Comparison of ENCODE assay signal across 13 cellular contexts in the genomic region with DNA sequence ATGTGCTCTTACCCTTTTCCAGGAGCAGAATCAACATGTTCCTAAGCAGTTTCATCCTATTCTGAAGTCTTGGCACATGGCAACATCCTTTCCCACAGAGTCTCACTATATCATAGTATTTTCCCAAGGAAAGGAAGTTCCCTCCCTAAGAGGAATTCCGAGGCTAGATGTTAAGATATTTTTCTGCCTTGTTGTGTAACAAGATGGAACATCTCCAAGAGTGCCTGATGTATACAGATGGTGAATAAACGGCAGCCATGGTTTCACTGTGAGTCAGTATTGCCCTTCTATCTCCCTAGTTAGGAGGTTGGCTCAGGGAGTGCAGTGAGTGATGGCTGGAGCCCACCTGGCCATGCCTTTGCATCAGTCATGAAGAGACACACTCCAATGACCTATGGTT. TPM values are rescaled to one million over a fixed set of nuclear protein-coding genes. Genes with fewer than 3 reads are reported as not detected.
A peak's percentile ranks its signal among the peaks of the same experiment; 100 is the strongest.
DNase-seq lines count a peak whose midpoint lies in the region; ATAC-seq and TF ChIP-seq lines count a peak whose summit lies in the region.
"Had no signal": no experiment of that assay in that cellular context is flagged by ENCODE, and none has a peak within 500 bp of the region (broad histone marks: within the 10 kb centered on the region; RNA-seq: fewer than 3 reads in every experiment).

No MANE protein-coding gene starts in this region.

- peak; percentile 44 to 88 (median 74) for ATAC-seq in heart left ventricle
- no peak for ATAC-seq in GM21447 (IDR thresholded peaks at IDR 0.05; ENCODE audit: unreplicated experiment)
- no peak for ATAC-seq in activated T-helper 17 cell treated with anti-CD3 and anti-CD28 coated beads, Interleukin-2, amount 50 U/mL, for 72 hours (replicated peaks)

- H3K4me1 ChIP-seq in heart left ventricle: peaks cover 0 to 23% (median 15%) of the 10 kb centered on the region in 12 donors
- H3K4me1 ChIP-seq: thyroid gland had no signal

- peaks cover 0 to 2% (median 0%) of the 10 kb centered on the region in 12 donors for H3K9me3 ChIP-seq in heart left ventricle
- H3K9me3 ChIP-seq: thyroid gland had no signal

- H3K27me3 ChIP-seq in brain microvascular endothelial cell (replicated peaks) (no peaks in the 10 kb centered on the region), heart left ventricle (peaks cover 0 to 15% (median 3%) of the 10 kb centered on the region in 9 donors)
- H3K27me3 ChIP-seq: thyroid gland had no signal

- H3K27me3 Mint-ChIP-seq in activated T-helper 17 cell treated with anti-CD3 and anti-CD28 coated beads, Interleukin-2, amount 50 U/mL, for 72 hours: peaks cover 41% of the 10 kb centered on the region

- H3K4me1 Mint-ChIP-seq in activated T-helper 17 cell treated with anti-CD3 and anti-CD28 coated beads, Interleukin-2, amount 50 U/mL, for 72 hours: no peaks in the 10 kb centered on the region

- H3K4me3 ChIP-seq in brain microvascular endothelial cell (ENCODE audit: low read depth, low read length) (no peak overlapping the region), heart left ventricle (no peak overlapping the region)
- H3K4me3 ChIP-seq: thyroid gland had no signal

- H3K36me3 Mint-ChIP-seq in activated T-helper 17 cell treated with anti-CD3 and anti-CD28 coated beads, Interleukin-2, amount 50 U/mL, for 72 hours (ENCODE audit: low read depth): no peaks in the 10 kb centered on the region

- TF ChIP-seq POLR2A in heart left ventricle (IDR thresholded peaks at IDR 0.05): no peak

- in situ Hi-C loops in brain microvascular endothelial cell (cut with HindIII; ENCODE audit: low pct_ligation_motif_present, low sequenced_read_pairs): no loop called here

- H3K27ac Mint-ChIP-seq in activated T-helper 17 cell treated with anti-CD3 and anti-CD28 coated beads, Interleukin-2, amount 50 U/mL, for 72 hours: no peak overlapping the region

- no peaks in the 10 kb centered on the region for H3K9me3 Mint-ChIP-seq in activated T-helper 17 cell treated with anti-CD3 and anti-CD28 coated beads, Interleukin-2, amount 50 U/mL, for 72 hours

- H3K36me3 ChIP-seq in brain microvascular endothelial cell (replicated peaks): no peaks in the 10 kb centered on the region
- no peaks in the 10 kb centered on the region for H3K36me3 ChIP-seq in heart left ventricle
- H3K36me3 ChIP-seq: thyroid gland had no signal

- 27 to 41% (median 35%) methylated on average over 2 of the region's 2 CpGs for WGBS in heart left ventricle, 4 donors

- H3K27ac ChIP-seq in brain microvascular endothelial cell (no peak overlapping the region), heart left ventricle (peak overlapping the region in 4 of 12 donors; percentile 0 to 17 (median 6))
- H3K27ac ChIP-seq: thyroid gland had no signal

- no peak overlapping the region for H3K4me3 Mint-ChIP-seq in activated T-helper 17 cell treated with anti-CD3 and anti-CD28 coated beads, Interleukin-2, amount 50 U/mL, for 72 hours

- DNase-seq in HCEC 1CT: peak; percentile 47
- peak; percentile 16 for DNase-seq in brain microvascular endothelial cell
- DNase-seq in heart left ventricle: no peak
- peak; percentile 18 for DNase-seq in stromal cell of bone marrow (ENCODE audit: low read depth)
- no peak for DNase-seq in SW 1271 (lab: John Stamatoyannopoulos, UW)
- DNase-seq: DMS153; hippocampal formation; NCI-H2029; occipital lobe; stimulated activated CD4-positive, alpha-beta T cell treated with anti-CD3 and anti-CD28 coated beads, Interleukin-12 subunit alpha, Interleukin-12 subunit beta, amount 100 ng/mL, for 4 hours; thyroid gland had no signal

- TF ChIP-seq CTCF in brain microvascular endothelial cell (IDR thresholded peaks at IDR 0.05; ENCODE audit: low read depth, low read length, missing control alignments): no peak
- no peak for TF ChIP-seq CTCF in heart left ventricle (IDR thresholded peaks at IDR 0.05)

- intact Hi-C loops in heart left ventricle (cut with DNase I): loop anchor here (5.0 to 10.0 kb wide), 7 partner anchors 65 to 715 kb away; no protein-coding TSS in a partner anchor

RNA-seq across cellular contexts. Expression of a gene that starts 48.2 kb away (rescaled TPM):
- not detected for total RNA-seq in heart left ventricle
- not detected for polyA plus RNA-seq in heart left ventricle
- total RNA-seq in activated T-helper 17 cell treated with anti-CD3 and anti-CD28 coated beads, Interleukin-2, amount 50 U/mL, for 72 hours: under 1 TPM in 1 of 2 donors, not detected in 1; 0.56 TPM
- total RNA-seq: occipital lobe, thyroid gland had no signal

Comparison
In these comparisons a context has a peak if more than half of its experiments do, and no peak if none do; other contexts are left out.
1. DNase-seq: peak in HCEC 1CT (single experiment), brain microvascular endothelial cell (single experiment) and stromal cell of bone marrow (single experiment); none in heart left ventricle (0 of 5) and SW 1271 (0 of 2).
2. ATAC-seq: peak in heart left ventricle (4 of 4); none in GM21447 (single experiment) and activated T-helper 17 cell treated with anti-CD3 and anti-CD28 coated beads, Interleukin-2, amount 50 U/mL, for 72 hours (single experiment).